1 cellular context compared by ENCODE assay signal in the genomic region with DNA sequence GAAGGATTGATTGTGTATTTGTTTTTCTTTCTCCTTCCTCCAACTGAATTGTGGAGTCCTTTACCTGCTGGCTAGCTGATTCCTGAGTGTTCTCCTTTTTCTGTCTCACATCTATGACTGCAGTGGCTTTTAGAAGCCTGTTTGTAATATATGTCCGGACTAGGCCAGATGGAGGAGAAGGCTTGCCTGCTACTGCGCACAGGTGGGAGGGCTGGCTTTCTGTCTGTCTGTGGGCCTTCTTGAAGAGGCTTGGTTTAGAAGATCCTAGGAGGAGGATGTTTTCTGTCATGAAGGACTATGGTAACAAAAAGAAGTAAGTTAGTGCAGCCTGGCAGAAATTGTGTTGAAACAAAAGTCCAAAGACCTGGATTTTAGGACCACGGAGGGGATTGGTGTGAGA.
TF ChIP-seq lines count a peak whose summit lies in the region.

No MANE protein-coding gene starts in this region.

TF ChIP-seq in WTC11, 78 proteins besides CTCF, POLR2A, EP300 and RAD21:
- TF ChIP-seq KAT7 (CRISPR knock-in tag; IDR thresholded peaks at IDR 0.05; ENCODE audit: borderline replicate concordance): no peak
- TF ChIP-seq, protein P1, sequence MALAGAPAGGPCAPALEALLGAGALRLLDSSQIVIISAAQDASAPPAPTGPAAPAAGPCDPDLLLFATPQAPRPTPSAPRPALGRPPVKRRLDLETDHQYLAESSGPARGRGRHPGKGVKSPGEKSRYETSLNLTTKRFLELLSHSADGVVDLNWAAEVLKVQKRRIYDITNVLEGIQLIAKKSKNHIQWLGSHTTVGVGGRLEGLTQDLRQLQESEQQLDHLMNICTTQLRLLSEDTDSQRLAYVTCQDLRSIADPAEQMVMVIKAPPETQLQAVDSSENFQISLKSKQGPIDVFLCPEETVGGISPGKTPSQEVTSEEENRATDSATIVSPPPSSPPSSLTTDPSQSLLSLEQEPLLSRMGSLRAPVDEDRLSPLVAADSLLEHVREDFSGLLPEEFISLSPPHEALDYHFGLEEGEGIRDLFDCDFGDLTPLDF (CRISPR knock-in tag; IDR thresholded peaks at IDR 0.05): no peak
- no peak for TF ChIP-seq CBFB (CRISPR knock-in tag; IDR thresholded peaks at IDR 0.05; ENCODE audit: low read depth)
- TF ChIP-seq NR3C1 (CRISPR knock-in tag; conservative IDR thresholded peaks at IDR 0.05; ENCODE audit: low read depth): no peak
- TF ChIP-seq, protein P2, sequence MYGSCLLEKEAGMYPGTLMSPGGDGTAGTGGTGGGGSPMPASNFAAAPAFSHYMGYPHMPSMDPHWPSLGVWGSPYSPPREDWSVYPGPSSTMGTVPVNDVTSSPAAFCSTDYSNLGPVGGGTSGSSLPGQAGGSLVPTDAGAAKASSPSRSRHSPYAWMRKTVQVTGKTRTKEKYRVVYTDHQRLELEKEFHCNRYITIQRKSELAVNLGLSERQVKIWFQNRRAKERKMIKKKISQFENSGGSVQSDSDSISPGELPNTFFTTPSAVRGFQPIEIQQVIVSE (CRISPR knock-in tag; IDR thresholded peaks at IDR 0.05; ENCODE audit: borderline replicate concordance): no peak
- no peak for TF ChIP-seq ATF1 (CRISPR knock-in tag; IDR thresholded peaks at IDR 0.05)
- TF ChIP-seq, protein P3, sequence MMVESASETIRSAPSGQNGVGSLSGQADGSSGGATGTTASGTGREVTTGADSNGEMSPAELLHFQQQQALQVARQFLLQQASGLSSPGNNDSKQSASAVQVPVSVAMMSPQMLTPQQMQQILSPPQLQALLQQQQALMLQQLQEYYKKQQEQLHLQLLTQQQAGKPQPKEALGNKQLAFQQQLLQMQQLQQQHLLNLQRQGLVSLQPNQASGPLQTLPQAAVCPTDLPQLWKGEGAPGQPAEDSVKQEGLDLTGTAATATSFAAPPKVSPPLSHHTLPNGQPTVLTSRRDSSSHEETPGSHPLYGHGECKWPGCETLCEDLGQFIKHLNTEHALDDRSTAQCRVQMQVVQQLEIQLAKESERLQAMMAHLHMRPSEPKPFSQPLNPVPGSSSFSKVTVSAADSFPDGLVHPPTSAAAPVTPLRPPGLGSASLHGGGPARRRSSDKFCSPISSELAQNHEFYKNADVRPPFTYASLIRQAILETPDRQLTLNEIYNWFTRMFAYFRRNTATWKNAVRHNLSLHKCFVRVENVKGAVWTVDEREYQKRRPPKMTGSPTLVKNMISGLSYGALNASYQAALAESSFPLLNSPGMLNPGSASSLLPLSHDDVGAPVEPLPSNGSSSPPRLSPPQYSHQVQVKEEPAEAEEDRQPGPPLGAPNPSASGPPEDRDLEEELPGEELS (CRISPR knock-in tag; IDR thresholded peaks at IDR 0.05): no peak
- TF ChIP-seq, protein P4, sequence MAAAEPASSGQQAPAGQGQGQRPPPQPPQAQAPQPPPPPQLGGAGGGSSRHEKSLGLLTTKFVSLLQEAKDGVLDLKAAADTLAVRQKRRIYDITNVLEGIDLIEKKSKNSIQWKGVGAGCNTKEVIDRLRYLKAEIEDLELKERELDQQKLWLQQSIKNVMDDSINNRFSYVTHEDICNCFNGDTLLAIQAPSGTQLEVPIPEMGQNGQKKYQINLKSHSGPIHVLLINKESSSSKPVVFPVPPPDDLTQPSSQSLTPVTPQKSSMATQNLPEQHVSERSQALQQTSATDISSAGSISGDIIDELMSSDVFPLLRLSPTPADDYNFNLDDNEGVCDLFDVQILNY (CRISPR knock-in tag; IDR thresholded peaks at IDR 0.05): no peak
